15 cellular contexts compared by ENCODE assay signal in genomic region chr3:41450416-41451231, GRCh38.
DNase-seq lines count a peak whose midpoint lies in the region; FAIRE-seq and TF ChIP-seq lines count a peak whose summit lies in the region.
"Had no signal": no experiment of that assay in that cellular context is flagged by ENCODE, and none has a peak within 500 bp of the region (broad histone marks: within the 10 kb centered on the region; RNA-seq: fewer than 3 reads in every experiment).

No MANE protein-coding gene starts in this region.

- dilution Hi-C loops in keratinocyte (cut with MboI; ENCODE audit: extremely low pct_ligation_motif_present, low sequenced_read_pairs) = no loop called here

- in situ Hi-C loops in GM13977 (cut with MboI; ENCODE audit: low pct_unique_long_range_greater_than_20kb, low sequenced_read_pairs, unreplicated experiment) = no loop called here

- no peak for TF ChIP-seq POLR2A in spleen (IDR thresholded peaks at IDR 0.05)

- no peak for FAIRE-seq in keratinocyte (lab: Jason Lieb, UNC)
- FAIRE-seq: pancreas had no signal

- H3K9ac ChIP-seq in keratinocyte (ENCODE audit: control insufficient read depth, extremely low read depth, insufficient read depth, low read length) = no peak overlapping the region
- H3K9ac ChIP-seq: BLaER1 treated with 17β-estradiol and CSF1 and Interleukin-3, amounts not matched to agents 10 nM and 100 nM had no signal

- intact Hi-C loops in spleen (cut with DNase I; ENCODE audit: low total_unique reads) = no loop called here

- WGBS in spleen, 5 donors = 88 to 93% (median 89%) methylated on average over 4 of the region's 4 CpGs

- no peak overlapping the region for H3K4me3 ChIP-seq in WERI-Rb-1 (ENCODE audit: low read depth, low read length)
- no peak overlapping the region for H3K4me3 ChIP-seq in keratinocyte (ENCODE audit: control insufficient read depth in 2 of 3, extremely low read depth in 1 of 3, insufficient read depth in 2 of 3, low read depth in 1 of 3, low read length in 3 of 3)
- H3K4me3 ChIP-seq in spleen = no peak overlapping the region
- H3K4me3 ChIP-seq: BLaER1 treated with 17β-estradiol and CSF1 and Interleukin-3, amounts not matched to agents 10 nM and 100 nM; pancreas had no signal

- H3K4me1 ChIP-seq in keratinocyte (ENCODE audit: control insufficient read depth, extremely low read depth, insufficient read depth, low read length) (no peaks in the 10 kb centered on the region), spleen (no peaks in the 10 kb centered on the region)
- H3K4me1 ChIP-seq: BLaER1 treated with 17β-estradiol and CSF1 and Interleukin-3, amounts not matched to agents 10 nM and 100 nM; pancreas had no signal

- DNase-seq in HuH-7 (ENCODE audit: low spot score) (peak; percentile 15), WERI-Rb-1 (peak; percentile 19), keratinocyte (ENCODE audit: low read depth, low spot score) (no peak), GM13977 (ENCODE audit: low spot score) (no peak), spleen (no peak), cortex of kidney (lab: John Stamatoyannopoulos, UW) (no peak), anterior cingulate cortex (lab: John Stamatoyannopoulos, UW) (no peak)
- DNase-seq: activated CD8-positive, alpha-beta memory T cell treated with anti-CD3 and anti-CD28 coated beads, Interleukin-2, amount 10 ng/mL, durations not matched to agents 7 days and 5 days; activated naive CD8-positive, alpha-beta T cell treated with anti-CD3 and anti-CD28 coated beads for 36 hours; GF-D8; mesenchymal stem cell; NCI-H1105 treated with DMSO at 0.1 percent for 48 hours had no signal

- no peaks in the 10 kb centered on the region for H4K20me1 ChIP-seq in keratinocyte (ENCODE audit: control insufficient read depth, extremely low read depth, insufficient read depth, low read length)
- H4K20me1 ChIP-seq: BLaER1 treated with 17β-estradiol and CSF1 and Interleukin-3, amounts not matched to agents 10 nM and 100 nM had no signal

- no peak overlapping the region for H3K4me2 ChIP-seq in keratinocyte (ENCODE audit: control insufficient read depth, extremely low read depth, insufficient read depth, low read depth, low read length)
- H3K4me2 ChIP-seq: BLaER1 treated with 17β-estradiol and CSF1 and Interleukin-3, amounts not matched to agents 10 nM and 100 nM had no signal

- no peaks in the 10 kb centered on the region for H3K36me3 ChIP-seq in WERI-Rb-1
- no peaks in the 10 kb centered on the region for H3K36me3 ChIP-seq in keratinocyte (ENCODE audit: control insufficient read depth in 2 of 2, extremely low read depth in 1 of 2, insufficient read depth in 2 of 2, low read length in 2 of 2)
- H3K36me3 ChIP-seq in spleen = peaks cover 0 to 4% (median 0%) of the 10 kb centered on the region in 6 donors
- H3K36me3 ChIP-seq: pancreas had no signal

- H3K9me3 ChIP-seq in WERI-Rb-1 (ENCODE audit: severe bottlenecking) = no peaks in the 10 kb centered on the region
- H3K9me3 ChIP-seq in keratinocyte (ENCODE audit: control insufficient read depth, low read depth, low read length) = no peaks in the 10 kb centered on the region
- H3K9me3 ChIP-seq in spleen = peaks cover 0 to 11% (median 0%) of the 10 kb centered on the region in 8 donors
- H3K9me3 ChIP-seq: BLaER1 treated with 17β-estradiol and CSF1 and Interleukin-3, amounts not matched to agents 10 nM and 100 nM; pancreas had no signal

- H3K79me2 ChIP-seq in keratinocyte (ENCODE audit: control insufficient read depth, insufficient read depth, low read length) = no peaks in the 10 kb centered on the region

- TF ChIP-seq CTCF in C4-2B (conservative IDR thresholded peaks at IDR 0.05) = peak; percentile 33
- peak; percentile 28; the same call in 1 of the 2 replicates for TF ChIP-seq CTCF in WERI-Rb-1 (IDR thresholded peaks at IDR 0.05; ENCODE audit: low read depth, low read length)
- TF ChIP-seq CTCF in keratinocyte (optimal IDR thresholded peaks at IDR 0.05 in 1 of 3, IDR thresholded peaks at IDR 0.05 in 1 of 3, conservative IDR thresholded peaks at IDR 0.05 in 1 of 3; ENCODE audit: extremely low read depth in 1 of 3, insufficient read depth in 2 of 3, low read length in 3 of 3) = peak; percentile 7 to 33 (median 10)
- no peak for TF ChIP-seq CTCF in GM13977 (IDR thresholded peaks at IDR 0.05; ENCODE audit: extremely low read depth, insufficient read depth, missing control alignments)
- TF ChIP-seq CTCF in spleen (IDR thresholded peaks at IDR 0.05 in 8 of 11, conservative IDR thresholded peaks at IDR 0.05 in 3 of 11) = no peak

- H3K27me3 ChIP-seq in WERI-Rb-1 (ENCODE audit: insufficient read depth, low read depth, severe bottlenecking) (no peaks in the 10 kb centered on the region), keratinocyte (ENCODE audit: control insufficient read depth, extremely low read depth, insufficient read depth, low read length) (no peaks in the 10 kb centered on the region), spleen (replicated peaks in 1 of 7) (no peaks in the 10 kb centered on the region)
- H3K27me3 ChIP-seq: BLaER1 treated with 17β-estradiol and CSF1 and Interleukin-3, amounts not matched to agents 10 nM and 100 nM; pancreas had no signal

- no peaks in the 10 kb centered on the region for H3K9me1 ChIP-seq in keratinocyte (ENCODE audit: control insufficient read depth, extremely low read depth, insufficient read depth, low read length)

- no peak overlapping the region for H3K27ac ChIP-seq in C4-2B
- no peak overlapping the region for H3K27ac ChIP-seq in WERI-Rb-1
- H3K27ac ChIP-seq in keratinocyte (ENCODE audit: control insufficient read depth, insufficient read depth, low read length) = no peak overlapping the region
- H3K27ac ChIP-seq in spleen = no peak overlapping the region
- H3K27ac ChIP-seq: BLaER1 treated with 17β-estradiol and CSF1 and Interleukin-3, amounts not matched to agents 10 nM and 100 nM; pancreas had no signal

- no peak overlapping the region for H2AFZ ChIP-seq in keratinocyte (ENCODE audit: control insufficient read depth, low read length)

Comparison
In these comparisons a context has a peak if more than half of its experiments do, and no peak if none do; other contexts are left out.
1. CTCF ChIP-seq: peak in C4-2B (single experiment), WERI-Rb-1 (single experiment) and keratinocyte (3 of 3); none in GM13977 (single experiment) and spleen (0 of 11).
2. DNase-seq: peak in HuH-7 (single experiment) and WERI-Rb-1 (single experiment); none in keratinocyte (single experiment), GM13977 (single experiment), spleen (single experiment), cortex of kidney (single experiment) and anterior cingulate cortex (0 of 58).